ENCODE assay signal across 1 cellular context in genomic region chr16:4474192-4474961, GRCh38.
TF ChIP-seq lines count a peak whose summit lies in the region.

TSS of gene NMRAL1 (minus strand) at chr16:4474625. CDS start at chr16:4474132, 493 bp downstream.

TF ChIP-seq in HepG2, 621 proteins besides CTCF, POLR2A, EP300 and RAD21 (continued from another document and continues in another):
- TF ChIP-seq TBL1XR1 (IDR thresholded peaks at IDR 0.05; ENCODE audit: borderline replicate concordance, low read length, partially characterized antibody) (no peak), RELA (CRISPR knock-in tag; IDR thresholded peaks at IDR 0.05) (no peak), ZFP90 (CRISPR knock-in tag; IDR thresholded peaks at IDR 0.05; ENCODE audit: borderline replicate concordance) (no peak; the same call in 1 of the 2 replicates), ZNF513 (CRISPR knock-in tag; conservative IDR thresholded peaks at IDR 0.05) (no peak), CREM (IDR thresholded peaks at IDR 0.05) (0 out of 2 replicates have a peak, but pooled peaks have one; percentile 19), CREM (CRISPR knock-in tag; IDR thresholded peaks at IDR 0.05) (no peak), GPBP1L1 (CRISPR knock-in tag; IDR thresholded peaks at IDR 0.05) (no peak), MAX (IDR thresholded peaks at IDR 0.05) (peak; percentile 96), NR2F2 (IDR thresholded peaks at IDR 0.05; ENCODE audit: borderline replicate concordance, low read depth) (no peak), AGO2 (optimal IDR thresholded peaks at IDR 0.05; ENCODE audit: low read depth, low read length) (no peak), PLSCR1 (CRISPR knock-in tag; IDR thresholded peaks at IDR 0.05; ENCODE audit: borderline replicate concordance) (no peak), ZNF670 (CRISPR knock-in tag; IDR thresholded peaks at IDR 0.05; ENCODE audit: borderline replicate concordance) (no peak), ZNF33B (CRISPR knock-in tag; IDR thresholded peaks at IDR 0.05) (no peak), ZBTB25 (CRISPR knock-in tag; IDR thresholded peaks at IDR 0.05) (no peak), ZNF724P (CRISPR knock-in tag; IDR thresholded peaks at IDR 0.05; ENCODE audit: borderline replicate concordance) (no peak), ZNF350 (CRISPR knock-in tag; IDR thresholded peaks at IDR 0.05; ENCODE audit: borderline replicate concordance, low read depth) (no peak), MTA1 (CRISPR knock-in tag; IDR thresholded peaks at IDR 0.05; ENCODE audit: borderline replicate concordance) (no peak), ZNF326 (CRISPR knock-in tag; IDR thresholded peaks at IDR 0.05; ENCODE audit: borderline replicate concordance) (no peak), ZNF234 (CRISPR knock-in tag; conservative IDR thresholded peaks at IDR 0.05) (no peak), CENPX (CRISPR knock-in tag; IDR thresholded peaks at IDR 0.05) (no peak), ZNF777 (CRISPR knock-in tag; IDR thresholded peaks at IDR 0.05) (0 out of 2 replicates have a peak, but pooled peaks have one; percentile 17), ZNF441 (CRISPR knock-in tag; IDR thresholded peaks at IDR 0.05; ENCODE audit: borderline replicate concordance) (no peak), ZBTB46 (CRISPR knock-in tag; IDR thresholded peaks at IDR 0.05; ENCODE audit: borderline replicate concordance) (no peak), ARNTL (CRISPR knock-in tag; IDR thresholded peaks at IDR 0.05) (peak; percentile 83), ZNF3 (CRISPR knock-in tag; IDR thresholded peaks at IDR 0.05) (no peak), MTF2 (CRISPR knock-in tag; IDR thresholded peaks at IDR 0.05; ENCODE audit: borderline replicate concordance) (no peak), HMGA1 (CRISPR knock-in tag; conservative IDR thresholded peaks at IDR 0.05) (no peak)
- TF ChIP-seq, protein P1, sequence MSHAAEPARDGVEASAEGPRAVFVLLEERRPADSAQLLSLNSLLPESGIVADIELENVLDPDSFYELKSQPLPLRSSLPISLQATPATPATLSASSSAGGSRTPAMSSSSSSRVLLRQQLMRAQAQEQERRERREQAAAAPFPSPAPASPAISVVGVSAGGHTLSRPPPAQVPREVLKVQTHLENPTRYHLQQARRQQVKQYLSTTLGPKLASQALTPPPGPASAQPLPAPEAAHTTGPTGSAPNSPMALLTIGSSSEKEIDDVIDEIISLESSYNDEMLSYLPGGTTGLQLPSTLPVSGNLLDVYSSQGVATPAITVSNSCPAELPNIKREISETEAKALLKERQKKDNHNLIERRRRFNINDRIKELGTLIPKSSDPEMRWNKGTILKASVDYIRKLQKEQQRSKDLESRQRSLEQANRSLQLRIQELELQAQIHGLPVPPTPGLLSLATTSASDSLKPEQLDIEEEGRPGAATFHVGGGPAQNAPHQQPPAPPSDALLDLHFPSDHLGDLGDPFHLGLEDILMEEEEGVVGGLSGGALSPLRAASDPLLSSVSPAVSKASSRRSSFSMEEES (CRISPR knock-in tag; IDR thresholded peaks at IDR 0.05) = peak; percentile 78
- TF ChIP-seq, protein P2, sequence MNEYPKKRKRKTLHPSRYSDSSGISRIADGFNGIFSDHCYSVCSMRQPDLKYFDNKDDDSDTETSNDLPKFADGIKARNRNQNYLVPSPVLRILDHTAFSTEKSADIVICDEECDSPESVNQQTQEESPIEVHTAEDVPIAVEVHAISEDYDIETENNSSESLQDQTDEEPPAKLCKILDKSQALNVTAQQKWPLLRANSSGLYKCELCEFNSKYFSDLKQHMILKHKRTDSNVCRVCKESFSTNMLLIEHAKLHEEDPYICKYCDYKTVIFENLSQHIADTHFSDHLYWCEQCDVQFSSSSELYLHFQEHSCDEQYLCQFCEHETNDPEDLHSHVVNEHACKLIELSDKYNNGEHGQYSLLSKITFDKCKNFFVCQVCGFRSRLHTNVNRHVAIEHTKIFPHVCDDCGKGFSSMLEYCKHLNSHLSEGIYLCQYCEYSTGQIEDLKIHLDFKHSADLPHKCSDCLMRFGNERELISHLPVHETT (CRISPR knock-in tag; conservative IDR thresholded peaks at IDR 0.05) = no peak
- TF ChIP-seq, protein P3, sequence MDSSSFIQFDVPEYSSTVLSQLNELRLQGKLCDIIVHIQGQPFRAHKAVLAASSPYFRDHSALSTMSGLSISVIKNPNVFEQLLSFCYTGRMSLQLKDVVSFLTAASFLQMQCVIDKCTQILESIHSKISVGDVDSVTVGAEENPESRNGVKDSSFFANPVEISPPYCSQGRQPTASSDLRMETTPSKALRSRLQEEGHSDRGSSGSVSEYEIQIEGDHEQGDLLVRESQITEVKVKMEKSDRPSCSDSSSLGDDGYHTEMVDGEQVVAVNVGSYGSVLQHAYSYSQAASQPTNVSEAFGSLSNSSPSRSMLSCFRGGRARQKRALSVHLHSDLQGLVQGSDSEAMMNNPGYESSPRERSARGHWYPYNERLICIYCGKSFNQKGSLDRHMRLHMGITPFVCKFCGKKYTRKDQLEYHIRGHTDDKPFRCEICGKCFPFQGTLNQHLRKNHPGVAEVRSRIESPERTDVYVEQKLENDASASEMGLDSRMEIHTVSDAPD (CRISPR knock-in tag; IDR thresholded peaks at IDR 0.05) = no peak
- TF ChIP-seq, protein P4, sequence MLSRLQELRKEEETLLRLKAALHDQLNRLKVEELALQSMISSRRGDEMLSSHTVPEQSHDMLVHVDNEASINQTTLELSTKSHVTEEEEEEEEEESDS (CRISPR knock-in tag; IDR thresholded peaks at IDR 0.05; ENCODE audit: borderline replicate concordance) = no peak
- TF ChIP-seq, protein P5, sequence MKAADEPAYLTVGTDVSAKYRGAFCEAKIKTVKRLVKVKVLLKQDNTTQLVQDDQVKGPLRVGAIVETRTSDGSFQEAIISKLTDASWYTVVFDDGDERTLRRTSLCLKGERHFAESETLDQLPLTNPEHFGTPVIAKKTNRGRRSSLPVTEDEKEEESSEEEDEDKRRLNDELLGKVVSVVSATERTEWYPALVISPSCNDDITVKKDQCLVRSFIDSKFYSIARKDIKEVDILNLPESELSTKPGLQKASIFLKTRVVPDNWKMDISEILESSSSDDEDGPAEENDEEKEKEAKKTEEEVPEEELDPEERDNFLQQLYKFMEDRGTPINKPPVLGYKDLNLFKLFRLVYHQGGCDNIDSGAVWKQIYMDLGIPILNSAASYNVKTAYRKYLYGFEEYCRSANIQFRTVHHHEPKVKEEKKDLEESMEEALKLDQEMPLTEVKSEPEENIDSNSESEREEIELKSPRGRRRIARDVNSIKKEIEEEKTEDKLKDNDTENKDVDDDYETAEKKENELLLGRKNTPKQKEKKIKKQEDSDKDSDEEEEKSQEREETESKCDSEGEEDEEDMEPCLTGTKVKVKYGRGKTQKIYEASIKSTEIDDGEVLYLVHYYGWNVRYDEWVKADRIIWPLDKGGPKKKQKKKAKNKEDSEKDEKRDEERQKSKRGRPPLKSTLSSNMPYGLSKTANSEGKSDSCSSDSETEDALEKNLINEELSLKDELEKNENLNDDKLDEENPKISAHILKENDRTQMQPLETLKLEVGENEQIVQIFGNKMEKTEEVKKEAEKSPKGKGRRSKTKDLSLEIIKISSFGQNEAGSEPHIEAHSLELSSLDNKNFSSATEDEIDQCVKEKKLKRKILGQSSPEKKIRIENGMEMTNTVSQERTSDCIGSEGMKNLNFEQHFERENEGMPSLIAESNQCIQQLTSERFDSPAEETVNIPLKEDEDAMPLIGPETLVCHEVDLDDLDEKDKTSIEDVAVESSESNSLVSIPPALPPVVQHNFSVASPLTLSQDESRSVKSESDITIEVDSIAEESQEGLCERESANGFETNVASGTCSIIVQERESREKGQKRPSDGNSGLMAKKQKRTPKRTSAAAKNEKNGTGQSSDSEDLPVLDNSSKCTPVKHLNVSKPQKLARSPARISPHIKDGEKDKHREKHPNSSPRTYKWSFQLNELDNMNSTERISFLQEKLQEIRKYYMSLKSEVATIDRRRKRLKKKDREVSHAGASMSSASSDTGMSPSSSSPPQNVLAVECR (CRISPR knock-in tag; IDR thresholded peaks at IDR 0.05; ENCODE audit: borderline replicate concordance) = peak; percentile 83; the same call in 1 of the 2 replicates
- TF ChIP-seq, protein P6, sequence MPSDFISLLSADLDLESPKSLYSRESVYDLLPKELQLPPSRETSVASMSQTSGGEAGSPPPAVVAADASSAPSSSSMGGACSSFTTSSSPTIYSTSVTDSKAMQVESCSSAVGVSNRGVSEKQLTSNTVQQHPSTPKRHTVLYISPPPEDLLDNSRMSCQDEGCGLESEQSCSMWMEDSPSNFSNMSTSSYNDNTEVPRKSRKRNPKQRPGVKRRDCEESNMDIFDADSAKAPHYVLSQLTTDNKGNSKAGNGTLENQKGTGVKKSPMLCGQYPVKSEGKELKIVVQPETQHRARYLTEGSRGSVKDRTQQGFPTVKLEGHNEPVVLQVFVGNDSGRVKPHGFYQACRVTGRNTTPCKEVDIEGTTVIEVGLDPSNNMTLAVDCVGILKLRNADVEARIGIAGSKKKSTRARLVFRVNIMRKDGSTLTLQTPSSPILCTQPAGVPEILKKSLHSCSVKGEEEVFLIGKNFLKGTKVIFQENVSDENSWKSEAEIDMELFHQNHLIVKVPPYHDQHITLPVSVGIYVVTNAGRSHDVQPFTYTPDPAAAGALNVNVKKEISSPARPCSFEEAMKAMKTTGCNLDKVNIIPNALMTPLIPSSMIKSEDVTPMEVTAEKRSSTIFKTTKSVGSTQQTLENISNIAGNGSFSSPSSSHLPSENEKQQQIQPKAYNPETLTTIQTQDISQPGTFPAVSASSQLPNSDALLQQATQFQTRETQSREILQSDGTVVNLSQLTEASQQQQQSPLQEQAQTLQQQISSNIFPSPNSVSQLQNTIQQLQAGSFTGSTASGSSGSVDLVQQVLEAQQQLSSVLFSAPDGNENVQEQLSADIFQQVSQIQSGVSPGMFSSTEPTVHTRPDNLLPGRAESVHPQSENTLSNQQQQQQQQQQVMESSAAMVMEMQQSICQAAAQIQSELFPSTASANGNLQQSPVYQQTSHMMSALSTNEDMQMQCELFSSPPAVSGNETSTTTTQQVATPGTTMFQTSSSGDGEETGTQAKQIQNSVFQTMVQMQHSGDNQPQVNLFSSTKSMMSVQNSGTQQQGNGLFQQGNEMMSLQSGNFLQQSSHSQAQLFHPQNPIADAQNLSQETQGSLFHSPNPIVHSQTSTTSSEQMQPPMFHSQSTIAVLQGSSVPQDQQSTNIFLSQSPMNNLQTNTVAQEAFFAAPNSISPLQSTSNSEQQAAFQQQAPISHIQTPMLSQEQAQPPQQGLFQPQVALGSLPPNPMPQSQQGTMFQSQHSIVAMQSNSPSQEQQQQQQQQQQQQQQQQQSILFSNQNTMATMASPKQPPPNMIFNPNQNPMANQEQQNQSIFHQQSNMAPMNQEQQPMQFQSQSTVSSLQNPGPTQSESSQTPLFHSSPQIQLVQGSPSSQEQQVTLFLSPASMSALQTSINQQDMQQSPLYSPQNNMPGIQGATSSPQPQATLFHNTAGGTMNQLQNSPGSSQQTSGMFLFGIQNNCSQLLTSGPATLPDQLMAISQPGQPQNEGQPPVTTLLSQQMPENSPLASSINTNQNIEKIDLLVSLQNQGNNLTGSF (CRISPR knock-in tag; IDR thresholded peaks at IDR 0.05) = no peak
